In the genomic region with DNA sequence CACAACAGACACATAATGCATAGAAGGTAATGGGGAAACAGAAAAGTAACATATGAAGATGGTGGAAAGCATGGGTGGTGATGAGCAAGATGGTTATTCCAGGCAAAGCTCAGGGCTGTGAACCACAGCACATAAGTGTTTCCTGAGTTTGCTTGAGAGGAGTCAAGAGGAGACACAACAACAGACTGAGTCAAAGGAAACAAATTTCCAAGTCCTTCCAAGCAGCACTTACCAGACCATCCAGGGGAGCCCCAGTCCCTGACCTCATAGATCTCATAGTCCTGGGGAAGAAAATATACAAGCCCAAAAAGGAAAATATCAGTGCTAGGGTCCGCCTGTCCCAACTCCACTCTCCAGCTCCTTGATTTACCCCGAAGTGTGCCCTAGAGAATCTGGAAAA, we compare ENCODE assay signal across 33 cellular contexts.
"Had no signal": no experiment of that assay in that cellular context is flagged by ENCODE, and none has a peak within 500 bp of the region (broad histone marks: within the 10 kb centered on the region; RNA-seq: fewer than 3 reads in every experiment).

No MANE protein-coding gene starts in this region.

- H3K27me3 Mint-ChIP-seq: activated CD4-positive, alpha-beta memory T cell treated with anti-CD3 and anti-CD28 coated beads, Interleukin-2, amount 10 ng/mL, durations not matched to agents 7 days and 5 days; activated naive CD4-positive, alpha-beta T cell treated with anti-CD3 and anti-CD28 coated beads, Interleukin-2, amount 50 U/mL, for 24 hours; activated naive CD8-positive, alpha-beta T cell treated with anti-CD3 and anti-CD28 coated beads, Interleukin-2, amount 50 U/mL, for 24 hours; activated T-cell treated with anti-CD3 and anti-CD28 coated beads, Interleukin-2, amount 50 U/mL, for 24 hours; activated T-helper 17 cell treated with anti-CD3 and anti-CD28 coated beads, Interleukin-2, amount 50 U/mL, for 72 hours; central memory CD8-positive, alpha-beta T cell; dendritic cell treated with granulocyte-macrophage colony-stimulating factor and Interleukin-4, amounts not matched to agents 40 ng/mL and 50 ng/mL, for 4 days; naive B cell; stimulated activated naive B cell treated with anti-CD40 and anti-IgM and Interleukin-4, amounts not matched to agents 10 μg/mL and 1 μg/mL and 100 μg/mL, for 72 hours had no signal

- H3K27ac ChIP-seq: epithelial cell of prostate, esophagus squamous epithelium, gastrocnemius medialis, parathyroid adenoma, transverse colon had no signal

- ATAC-seq: activated naive CD8-positive, alpha-beta T cell treated with anti-CD3 and anti-CD28 coated beads, Interleukin-2, amount 50 U/mL, for 24 hours; activated T-helper 17 cell treated with anti-CD3 and anti-CD28 coated beads, Interleukin-2, amount 50 U/mL, for 72 hours; gastrocnemius medialis; left lobe of liver; right cardiac atrium; stimulated activated naive B cell treated with anti-CD40 and anti-IgM and Interleukin-4, amounts not matched to agents 10 μg/mL and 1 μg/mL and 100 μg/mL, for 72 hours; T-helper 17 cell; WTC11 had no signal

- H3K4me3 Mint-ChIP-seq: activated CD4-positive, alpha-beta memory T cell treated with anti-CD3 and anti-CD28 coated beads, Interleukin-2, amount 10 ng/mL, durations not matched to agents 7 days and 5 days; activated CD4-positive, alpha-beta T cell treated with anti-CD3 and anti-CD28 coated beads, Interleukin-2, amount 10 ng/mL, durations not matched to agents 7 days and 5 days; activated naive CD4-positive, alpha-beta T cell treated with anti-CD3 and anti-CD28 coated beads, Interleukin-2, amount 50 U/mL, for 24 hours; activated naive CD8-positive, alpha-beta T cell treated with anti-CD3 and anti-CD28 coated beads, Interleukin-2, amount 50 U/mL, for 24 hours; activated T-cell treated with anti-CD3 and anti-CD28 coated beads, Interleukin-2, amount 50 U/mL, for 24 hours; activated T-helper 17 cell treated with anti-CD3 and anti-CD28 coated beads, Interleukin-2, amount 50 U/mL, for 72 hours; central memory CD8-positive, alpha-beta T cell; dendritic cell treated with granulocyte-macrophage colony-stimulating factor and Interleukin-4, amounts not matched to agents 40 ng/mL and 50 ng/mL, for 4 days; naive B cell; nephron progenitor cell; stimulated activated naive B cell treated with anti-CD40 and anti-IgM and Interleukin-4, amounts not matched to agents 10 μg/mL and 1 μg/mL and 100 μg/mL, for 72 hours; T-helper 17 cell; WTC11 had no signal

- H3K36me3 ChIP-seq: breast epithelium, esophagus squamous epithelium, gastrocnemius medialis, lower lobe of right lung, suprapubic skin, transverse colon had no signal

- H3K27me3 ChIP-seq: breast epithelium, esophagus squamous epithelium, gastrocnemius medialis, suprapubic skin, transverse colon had no signal

- H3K9me3 ChIP-seq: breast epithelium, esophagus squamous epithelium, gastrocnemius medialis, lower lobe of right lung, suprapubic skin, transverse colon had no signal

- H3K4me1 ChIP-seq: esophagus squamous epithelium, gastrocnemius medialis, parathyroid adenoma had no signal

- H3K9me3 Mint-ChIP-seq: activated CD4-positive, alpha-beta memory T cell treated with anti-CD3 and anti-CD28 coated beads, Interleukin-2, amount 10 ng/mL, durations not matched to agents 7 days and 5 days; activated naive CD4-positive, alpha-beta T cell treated with anti-CD3 and anti-CD28 coated beads, Interleukin-2, amount 50 U/mL, for 24 hours; activated naive CD8-positive, alpha-beta T cell treated with anti-CD3 and anti-CD28 coated beads, Interleukin-2, amount 50 U/mL, for 24 hours; activated T-cell treated with anti-CD3 and anti-CD28 coated beads, Interleukin-2, amount 50 U/mL, for 24 hours; activated T-helper 17 cell treated with anti-CD3 and anti-CD28 coated beads, Interleukin-2, amount 50 U/mL, for 72 hours; dendritic cell treated with granulocyte-macrophage colony-stimulating factor and Interleukin-4, amounts not matched to agents 40 ng/mL and 50 ng/mL, for 4 days; naive B cell; nephron progenitor cell; WTC11 had no signal

- H3K27ac Mint-ChIP-seq: activated CD4-positive, alpha-beta memory T cell treated with anti-CD3 and anti-CD28 coated beads, Interleukin-2, amount 10 ng/mL, durations not matched to agents 7 days and 5 days; activated CD4-positive, alpha-beta T cell treated with anti-CD3 and anti-CD28 coated beads, Interleukin-2, amount 10 ng/mL, durations not matched to agents 7 days and 5 days; activated naive CD4-positive, alpha-beta T cell treated with anti-CD3 and anti-CD28 coated beads, Interleukin-2, amount 50 U/mL, for 24 hours; activated naive CD8-positive, alpha-beta T cell treated with anti-CD3 and anti-CD28 coated beads, Interleukin-2, amount 50 U/mL, for 24 hours; activated T-cell treated with anti-CD3 and anti-CD28 coated beads, Interleukin-2, amount 50 U/mL, for 24 hours; activated T-helper 17 cell treated with anti-CD3 and anti-CD28 coated beads, Interleukin-2, amount 50 U/mL, for 72 hours; dendritic cell treated with granulocyte-macrophage colony-stimulating factor and Interleukin-4, amounts not matched to agents 40 ng/mL and 50 ng/mL, for 4 days; nephron progenitor cell; stimulated activated naive B cell treated with anti-CD40 and anti-IgM and Interleukin-4, amounts not matched to agents 10 μg/mL and 1 μg/mL and 100 μg/mL, for 72 hours; T-helper 17 cell; WTC11 had no signal

- H3K4me1 Mint-ChIP-seq: activated T-helper 17 cell treated with anti-CD3 and anti-CD28 coated beads, Interleukin-2, amount 50 U/mL, for 72 hours had no signal

- H2AFZ ChIP-seq: parathyroid adenoma had no signal

- H3K36me3 Mint-ChIP-seq: activated naive CD4-positive, alpha-beta T cell treated with anti-CD3 and anti-CD28 coated beads, Interleukin-2, amount 50 U/mL, for 24 hours; WTC11 had no signal

- H3K4me3 ChIP-seq: breast epithelium, esophagus squamous epithelium, gastrocnemius medialis, lower lobe of right lung, suprapubic skin, transverse colon had no signal

- H3K9ac ChIP-seq: parathyroid adenoma had no signal

- DNase-seq: activated CD4-positive, alpha-beta memory T cell treated with anti-CD3 and anti-CD28 coated beads, Interleukin-2, amount 10 ng/mL, durations not matched to agents 7 days and 5 days; activated CD4-positive, alpha-beta T cell treated with anti-CD3 and anti-CD28 coated beads for 1 hour; activated CD4-positive, alpha-beta T cell treated with anti-CD3 and anti-CD28 coated beads, Interleukin-2, amount 10 ng/mL, durations not matched to agents 7 days and 5 days; activated CD8-positive, alpha-beta memory T cell treated with anti-CD3 and anti-CD28 coated beads, Interleukin-2, amount 50 U/mL, for 48 hours; activated naive CD8-positive, alpha-beta T cell treated with anti-CD3 and anti-CD28 coated beads, Interleukin-2, amount 50 U/mL, for 24 hours; activated T-cell treated with anti-CD3 and anti-CD28 coated beads, Interleukin-2, amount 50 U/mL, for 24 hours; amygdala; effector CD4-positive, alpha-beta T cell; esophagus squamous epithelium; gastrocnemius medialis; hypothalamus; kidney glomerular epithelial cell; lower lobe of right lung; naive B cell; nephron progenitor cell; nucleus accumbens; right cardiac atrium; stimulated activated CD4-positive, alpha-beta T cell treated with anti-CD3 and anti-CD28 coated beads, Interleukin-15, amount 100 ng/mL, for 24 hours; stimulated activated CD4-positive, alpha-beta T cell treated with anti-CD3 and anti-CD28 coated beads, Interleukin-2, amount 100 ng/mL, for 24 hours; stimulated activated naive B cell treated with anti-CD40 and anti-IgM and Interleukin-4, amounts not matched to agents 10 μg/mL and 1 μg/mL and 100 μg/mL, for 72 hours; T-helper 17 cell; T1000; transverse colon had no signal
